24 cellular contexts compared by ENCODE assay signal in the genomic region with DNA sequence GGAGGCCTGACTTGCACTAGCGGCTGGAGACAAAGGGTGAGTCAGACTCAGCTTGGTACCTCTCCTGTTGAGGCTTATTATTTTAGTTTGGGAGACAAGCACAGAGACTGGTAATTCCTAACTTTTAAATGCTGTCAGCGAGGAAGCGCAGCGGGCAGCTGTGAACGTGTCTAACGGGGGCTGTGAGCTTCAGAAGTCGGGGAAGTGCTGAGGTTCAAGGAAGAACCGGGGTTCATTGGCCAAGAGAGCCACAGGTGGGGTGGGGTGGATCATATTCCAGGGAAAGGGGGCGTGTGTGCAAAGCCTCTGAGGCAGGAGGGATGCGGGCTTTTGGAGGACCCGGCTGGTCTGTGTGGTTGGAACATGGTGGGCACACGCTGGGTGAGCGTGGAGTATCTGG. TPM values are rescaled to one million over a fixed set of nuclear protein-coding genes. Genes with fewer than 3 reads are reported as not detected.
DNase-seq lines count a peak whose midpoint lies in the region; FAIRE-seq and TF ChIP-seq lines count a peak whose summit lies in the region.
"Had no signal": no experiment of that assay in that cellular context is flagged by ENCODE, and none has a peak within 500 bp of the region (broad histone marks: within the 10 kb centered on the region; RNA-seq: fewer than 3 reads in every experiment).

No MANE protein-coding gene starts in this region.

- H3K4ac ChIP-seq in mesenchymal stem cell (ENCODE audit: low read depth in 1 of 2, low read length in 2 of 2) (no peak overlapping the region), neuronal stem cell (ENCODE audit: low read length) (peak overlapping the region; percentile 41)

- no peak overlapping the region for H2BK120ac ChIP-seq in mesenchymal stem cell (ENCODE audit: low read depth, low read length)
- no peak overlapping the region for H2BK120ac ChIP-seq in neuronal stem cell (ENCODE audit: low read depth, low read length)

- peaks cover 7% of the 10 kb centered on the region; the same call in 1 of the 2 replicates for H3K9me3 ChIP-seq in BLaER1
- H3K9me3 ChIP-seq in HEK293 (ENCODE audit: control insufficient read depth, insufficient read depth, low read depth, low read length), result no peaks in the 10 kb centered on the region
- peaks cover 4% of the 10 kb centered on the region for H3K9me3 ChIP-seq in mesenchymal stem cell (ENCODE audit: control insufficient read depth, low read length)
- H3K9me3 ChIP-seq in neuronal stem cell (replicated peaks in 1 of 2; ENCODE audit: control insufficient read depth in 2 of 2, insufficient read depth in 1 of 2, low read depth in 1 of 2, low read length in 2 of 2), result peaks cover 0 to 2% of the 10 kb centered on the region in 2 donors
- H3K9me3 ChIP-seq in small intestine (ENCODE audit: control insufficient read depth, low read depth), result no peaks in the 10 kb centered on the region

- TF ChIP-seq CTCF in HEK293 (tag by site-specific recombination; IDR thresholded peaks at IDR 0.05), result no peak

- H2BK12ac ChIP-seq in mesenchymal stem cell (ENCODE audit: low read length in 2 of 2), result no peak overlapping the region
- H2BK12ac ChIP-seq in neuronal stem cell (ENCODE audit: low read length), result peak overlapping the region; percentile 67

- POLR2A ChIA-PET in HEK293 (lab: Yijun Ruan, JAX), result no interaction called here

- peaks cover 31% of the 10 kb centered on the region for H3K4me1 ChIP-seq in BLaER1
- H3K4me1 ChIP-seq in HEK293 (ENCODE audit: control insufficient read depth, insufficient read depth, low read length), result no peaks in the 10 kb centered on the region
- H3K4me1 ChIP-seq in mesenchymal stem cell (ENCODE audit: control insufficient read depth, insufficient read depth, low read depth, low read length), result no peaks in the 10 kb centered on the region
- peaks cover 4 to 5% of the 10 kb centered on the region in 2 donors for H3K4me1 ChIP-seq in neuronal stem cell (ENCODE audit: control insufficient read depth in 2 of 2, insufficient read depth in 1 of 2, low read depth in 1 of 2, low read length in 2 of 2)
- H3K4me1 ChIP-seq in small intestine (ENCODE audit: control insufficient read depth in 2 of 2, insufficient read depth in 1 of 2, low read depth in 1 of 2, low read length in 1 of 2), result no peaks in the 10 kb centered on the region

- H3K14ac ChIP-seq in mesenchymal stem cell (ENCODE audit: low read length in 2 of 2) (no peak overlapping the region), neuronal stem cell (ENCODE audit: low read length) (no peak overlapping the region)

- H3K27me3 ChIP-seq in BLaER1 (no peaks in the 10 kb centered on the region), mesenchymal stem cell (ENCODE audit: control insufficient read depth in 1 of 2, insufficient read depth in 1 of 2, low read length in 2 of 2) (peaks cover 6 to 26% of the 10 kb centered on the region in 2 experiments), neuronal stem cell (ENCODE audit: control insufficient read depth in 3 of 3, insufficient read depth in 3 of 3, low read depth in 1 of 3, low read length in 3 of 3) (peaks cover 0 to 15% (median 2%) of the 10 kb centered on the region in 3 experiments), H7 (ENCODE audit: control insufficient read depth, insufficient read depth, low read length) (no peaks in the 10 kb centered on the region), small intestine (ENCODE audit: control insufficient read depth in 2 of 2, insufficient read depth in 2 of 2, low read length in 2 of 2) (peaks cover 0 to 2% of the 10 kb centered on the region in 2 donors)

- H4K8ac ChIP-seq in mesenchymal stem cell (ENCODE audit: low read length) (no peak overlapping the region), neuronal stem cell (ENCODE audit: low read depth, low read length) (peak overlapping the region; percentile 31)

- H3K18ac ChIP-seq in mesenchymal stem cell (ENCODE audit: low read depth in 1 of 2, low read length in 2 of 2) (no peak overlapping the region), neuronal stem cell (ENCODE audit: low read length) (peak overlapping the region; percentile 53)

- H3K4me2 ChIP-seq in BLaER1 (peak overlapping the region; percentile 89), mesenchymal stem cell (ENCODE audit: low read length, poor library complexity, severe bottlenecking) (peak overlapping the region; percentile 11), neuronal stem cell (ENCODE audit: insufficient read depth, low read length, poor library complexity, severe bottlenecking) (no peak overlapping the region)
- H3K4me2 ChIP-seq: A549 had no signal

- no peaks in the 10 kb centered on the region for H3K79me1 ChIP-seq in mesenchymal stem cell (replicated peaks; ENCODE audit: low read length, poor library complexity, severe bottlenecking)
- peaks cover 4% of the 10 kb centered on the region for H3K79me1 ChIP-seq in neuronal stem cell (ENCODE audit: low read depth, low read length)

- H3K27ac ChIP-seq in BLaER1, result no peak overlapping the region
- no peak overlapping the region for H3K27ac ChIP-seq in HEK293 (ENCODE audit: extremely low read depth, low read depth, low read length)
- no peak overlapping the region for H3K27ac ChIP-seq in mesenchymal stem cell (ENCODE audit: low read length, poor library complexity, severe bottlenecking)
- H3K27ac ChIP-seq in neuronal stem cell (replicated peaks; ENCODE audit: low read length), result no peak overlapping the region
- no peak overlapping the region for H3K27ac ChIP-seq in small intestine (ENCODE audit: low read depth in 1 of 2, low read length in 1 of 2)
- H3K27ac ChIP-seq: 22Rv1, A549, C4-2B had no signal

- H4K20me1 ChIP-seq in BLaER1, result no peaks in the 10 kb centered on the region

- WGBS in mesenchymal stem cell, result 89% methylated on average over 13 of the region's 13 CpGs
- no CpG with 5 or more reads among the region's 13 CpGs for WGBS in neuronal stem cell (ENCODE audit: extremely low coverage in 2 of 2, insufficient read length in 2 of 2, insufficient replicate concordance in 1 of 2), 2 donors
- 88 to 91% (median 90%) methylated on average over 13 of the region's 13 CpGs for WGBS in small intestine, 3 donors

- H3K4me3 ChIP-seq in BLaER1, result no peak overlapping the region
- no peak overlapping the region for H3K4me3 ChIP-seq in HEK293 (ENCODE audit: low read depth, low read length)
- H3K4me3 ChIP-seq in mesenchymal stem cell (ENCODE audit: insufficient read depth in 1 of 2, low read depth in 1 of 2, low read length in 2 of 2), result no peak overlapping the region
- no peak overlapping the region for H3K4me3 ChIP-seq in neuronal stem cell (ENCODE audit: low read length in 2 of 2)
- no peak overlapping the region for H3K4me3 ChIP-seq in H7 (ENCODE audit: insufficient read depth, low read depth, low read length)
- H3K4me3 ChIP-seq in small intestine (ENCODE audit: low read depth in 1 of 2, low read length in 2 of 2), result no peak overlapping the region
- H3K4me3 ChIP-seq: A549, GM12878 had no signal

- H3K9ac ChIP-seq in BLaER1, result no peak overlapping the region
- no peak overlapping the region for H3K9ac ChIP-seq in mesenchymal stem cell (ENCODE audit: low read length)
- H3K9ac ChIP-seq in neuronal stem cell (ENCODE audit: low read depth, low read length, poor library complexity), result no peak overlapping the region

- H2AFZ ChIP-seq in mesenchymal stem cell (ENCODE audit: low read depth, low read length) (no peak overlapping the region), neuronal stem cell (ENCODE audit: low read length) (no peak overlapping the region)

- CTCF ChIA-PET in HEK293 (lab: Yijun Ruan, JAX), result interaction anchor here (3.6 kb wide), 1 partner anchor 216 kb away, joined by 29 read pairs; no protein-coding TSS in a partner anchor

- FAIRE-seq in small intestine (lab: Jason Lieb, UNC), result no peak
- FAIRE-seq: A549, GM12878, GM12892, GM18507 had no signal

- no peak overlapping the region for H2AK5ac ChIP-seq in mesenchymal stem cell (ENCODE audit: low read length, severe bottlenecking)
- H2AK5ac ChIP-seq in neuronal stem cell (ENCODE audit: low read depth, low read length), result peak overlapping the region; percentile 92

- H3K23ac ChIP-seq in mesenchymal stem cell (ENCODE audit: low read length in 2 of 2) (no peak overlapping the region), neuronal stem cell (ENCODE audit: low read depth, low read length, poor library complexity) (no peak overlapping the region)

- H2BK5ac ChIP-seq in mesenchymal stem cell (ENCODE audit: low read depth, low read length, poor library complexity, severe bottlenecking) (peak overlapping the region; percentile 80), neuronal stem cell (ENCODE audit: low read length) (no peak overlapping the region)

- no peak overlapping the region for H4K91ac ChIP-seq in mesenchymal stem cell (ENCODE audit: low read length)
- H4K91ac ChIP-seq in neuronal stem cell (ENCODE audit: low read depth, low read length, poor library complexity), result no peak overlapping the region

- H3K36me3 ChIP-seq in BLaER1, result no peaks in the 10 kb centered on the region
- H3K36me3 ChIP-seq in HEK293 (ENCODE audit: control insufficient read depth in 2 of 2, insufficient read depth in 1 of 2, low read length in 2 of 2), result no peaks in the 10 kb centered on the region
- no peaks in the 10 kb centered on the region for H3K36me3 ChIP-seq in mesenchymal stem cell (ENCODE audit: control insufficient read depth in 1 of 2, insufficient read depth in 2 of 2, low read depth in 1 of 2, low read length in 2 of 2)
- no peaks in the 10 kb centered on the region for H3K36me3 ChIP-seq in neuronal stem cell (replicated peaks in 1 of 2; ENCODE audit: control insufficient read depth in 2 of 2, insufficient read depth in 2 of 2, low read length in 2 of 2)
- H3K36me3 ChIP-seq in H7 (replicated peaks; ENCODE audit: control insufficient read depth, insufficient read depth, low read length), result no peaks in the 10 kb centered on the region
- H3K36me3 ChIP-seq in small intestine (ENCODE audit: control insufficient read depth in 2 of 2, insufficient read depth in 2 of 2, low read length in 2 of 2), result no peaks in the 10 kb centered on the region

- H2BK15ac ChIP-seq in mesenchymal stem cell (ENCODE audit: low read depth, poor library complexity, severe bottlenecking) (no peak overlapping the region), neuronal stem cell (ENCODE audit: low read length) (peak overlapping the region; percentile 41)

- no peak for DNase-seq in mesenchymal stem cell
- DNase-seq in neuronal stem cell (ENCODE audit: low spot score), result no peak
- no peak for DNase-seq in NCI-H2107 (lab: John Stamatoyannopoulos, UW)
- DNase-seq in H7, result no peak
- DNase-seq in small intestine, result no peak
- DNase-seq: AML-193; CD4-positive, alpha-beta T cell; CD8-positive, alpha-beta T cell; COR-L47; DMS 273 treated with DMSO at 0.1 percent for 48 hours; DMS153; DMS53; DMS79; DND-41; EL; GDM1 had no signal

RNA-seq across cellular contexts. Expression of a gene that starts 36.1 kb away (rescaled TPM):
- 0.57 TPM for polyA plus RNA-seq in mesenchymal stem cell (2013, experiment 1 of 2)
- polyA plus RNA-seq in mesenchymal stem cell (2013, experiment 2 of 2), result 0.89 TPM
- 0.28 TPM for polyA plus RNA-seq in neuronal stem cell (2013, experiment 1 of 2)
- polyA plus RNA-seq in neuronal stem cell (2013, experiment 2 of 2), result 0.32 TPM
- 0.89 and 0.97 TPM in 2 replicates for total RNA-seq in H7 (2014; rRNA removed; shearing (Covaris generic))
- polyA plus RNA-seq in small intestine, result 1 to 10 TPM in 1 of 3 donors, under 1 TPM in 1, not detected in 1; 0.54 to 9.3 TPM
- total RNA-seq: CD8-positive, alpha-beta T cell had no signal

RNA-seq across cellular contexts. Expression of a gene that starts 45.7 kb away (rescaled TPM):
- polyA plus RNA-seq in mesenchymal stem cell (2013, experiment 1 of 2), result 308 TPM
- polyA plus RNA-seq in mesenchymal stem cell (2013, experiment 2 of 2), result 307 TPM
- polyA plus RNA-seq in neuronal stem cell (2013, experiment 1 of 2), result 728 TPM
- 721 TPM for polyA plus RNA-seq in neuronal stem cell (2013, experiment 2 of 2)
- total RNA-seq in H7 (2014; rRNA removed; shearing (Covaris generic)), result 1,191 and 1,396 TPM in 2 replicates
- polyA plus RNA-seq in small intestine, result 100 to 1,000 TPM; 241 to 577 (median 242) TPM
